ENCODE assay signal across 2 cellular contexts in the genomic region with DNA sequence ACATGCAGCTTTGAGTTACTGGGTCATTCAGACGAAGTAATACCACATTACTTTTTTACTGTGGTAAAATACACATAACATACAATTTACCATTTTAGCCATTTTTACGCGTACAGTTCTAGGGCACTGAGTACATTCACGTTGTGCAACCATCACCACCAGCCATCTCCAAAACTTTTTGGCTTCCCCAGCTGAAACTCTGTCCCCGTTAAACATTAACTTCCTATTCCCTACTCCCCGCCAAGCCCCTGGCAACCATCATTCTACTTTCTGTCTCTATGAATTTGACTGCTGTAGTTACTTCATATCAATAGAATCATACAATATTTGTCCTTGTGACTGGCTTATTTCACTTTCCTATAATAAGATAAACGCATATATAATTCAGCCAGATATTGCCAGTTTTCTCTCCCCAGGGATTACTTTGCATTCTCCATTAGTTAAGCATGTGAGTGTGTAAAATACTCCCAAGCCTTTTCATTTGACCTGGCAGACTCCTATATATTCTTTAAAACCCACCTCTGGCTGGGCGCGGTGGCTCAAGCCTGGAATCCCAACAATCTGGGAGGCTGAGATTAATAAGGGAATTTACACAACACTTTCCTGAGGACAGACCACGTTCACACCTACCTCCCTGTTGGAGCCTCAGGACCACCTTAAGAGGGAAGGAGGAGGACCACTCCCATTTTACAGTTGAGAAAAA.
TF ChIP-seq lines count a peak whose summit lies in the region.

No MANE protein-coding gene starts in this region.

TF ChIP-seq in HCT116, 20 proteins besides CTCF, POLR2A, EP300 and RAD21:
- TF ChIP-seq EZH2phosphoT487 (IDR thresholded peaks at IDR 0.05; ENCODE audit: borderline replicate concordance), result no peak
- TF ChIP-seq ZFX (IDR thresholded peaks at IDR 0.05), result no peak
- TF ChIP-seq SRF (IDR thresholded peaks at IDR 0.05; ENCODE audit: low read depth), result no peak
- TF ChIP-seq, protein P1, sequence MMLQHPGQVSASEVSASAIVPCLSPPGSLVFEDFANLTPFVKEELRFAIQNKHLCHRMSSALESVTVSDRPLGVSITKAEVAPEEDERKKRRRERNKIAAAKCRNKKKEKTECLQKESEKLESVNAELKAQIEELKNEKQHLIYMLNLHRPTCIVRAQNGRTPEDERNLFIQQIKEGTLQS (IDR thresholded peaks at IDR 0.05), result no peak
- TF ChIP-seq, protein P2, sequence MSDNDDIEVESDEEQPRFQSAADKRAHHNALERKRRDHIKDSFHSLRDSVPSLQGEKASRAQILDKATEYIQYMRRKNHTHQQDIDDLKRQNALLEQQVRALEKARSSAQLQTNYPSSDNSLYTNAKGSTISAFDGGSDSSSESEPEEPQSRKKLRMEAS (IDR thresholded peaks at IDR 0.05), result no peak
- TF ChIP-seq POLR2AphosphoS5 (IDR thresholded peaks at IDR 0.05; ENCODE audit: low read depth, low read length), result no peak

TF ChIP-seq in HepG2, 621 proteins besides CTCF, POLR2A, EP300 and RAD21:
- TF ChIP-seq KLF11 (CRISPR knock-in tag; IDR thresholded peaks at IDR 0.05) (no peak), SATB2 (CRISPR knock-in tag; IDR thresholded peaks at IDR 0.05) (no peak), ZNF746 (CRISPR knock-in tag; IDR thresholded peaks at IDR 0.05) (no peak), CEBPG (CRISPR knock-in tag; IDR thresholded peaks at IDR 0.05) (0 out of 2 replicates have a peak, but pooled peaks have one; percentile 14), ZNF446 (CRISPR knock-in tag; IDR thresholded peaks at IDR 0.05) (no peak), LCORL (IDR thresholded peaks at IDR 0.05) (no peak), LCORL (CRISPR knock-in tag; IDR thresholded peaks at IDR 0.05) (0 out of 2 replicates have a peak, but pooled peaks have one; percentile 26), ARHGAP35 (CRISPR knock-in tag; IDR thresholded peaks at IDR 0.05; ENCODE audit: borderline replicate concordance) (no peak), HNRNPLL (IDR thresholded peaks at IDR 0.05; ENCODE audit: low read depth, low read length, poor library complexity, severe bottlenecking) (no peak)
- TF ChIP-seq, protein P3, sequence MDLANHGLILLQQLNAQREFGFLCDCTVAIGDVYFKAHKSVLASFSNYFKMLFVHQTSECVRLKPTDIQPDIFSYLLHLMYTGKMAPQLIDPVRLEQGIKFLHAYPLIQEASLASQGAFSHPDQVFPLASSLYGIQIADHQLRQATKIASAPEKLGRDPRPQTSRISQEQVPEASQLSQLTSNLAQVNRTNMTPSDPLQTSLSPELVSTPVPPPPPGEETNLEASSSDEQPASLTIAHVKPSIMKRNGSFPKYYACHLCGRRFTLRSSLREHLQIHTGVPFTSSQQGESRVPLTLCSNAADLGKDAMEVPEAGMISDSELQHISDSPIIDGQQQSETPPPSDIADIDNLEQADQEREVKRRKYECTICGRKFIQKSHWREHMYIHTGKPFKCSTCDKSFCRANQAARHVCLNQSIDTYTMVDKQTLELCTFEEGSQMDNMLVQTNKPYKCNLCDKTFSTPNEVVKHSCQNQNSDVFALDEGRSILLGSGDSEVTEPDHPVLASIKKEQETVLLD (CRISPR knock-in tag; IDR thresholded peaks at IDR 0.05; ENCODE audit: low read depth), result no peak
- TF ChIP-seq, protein P4, sequence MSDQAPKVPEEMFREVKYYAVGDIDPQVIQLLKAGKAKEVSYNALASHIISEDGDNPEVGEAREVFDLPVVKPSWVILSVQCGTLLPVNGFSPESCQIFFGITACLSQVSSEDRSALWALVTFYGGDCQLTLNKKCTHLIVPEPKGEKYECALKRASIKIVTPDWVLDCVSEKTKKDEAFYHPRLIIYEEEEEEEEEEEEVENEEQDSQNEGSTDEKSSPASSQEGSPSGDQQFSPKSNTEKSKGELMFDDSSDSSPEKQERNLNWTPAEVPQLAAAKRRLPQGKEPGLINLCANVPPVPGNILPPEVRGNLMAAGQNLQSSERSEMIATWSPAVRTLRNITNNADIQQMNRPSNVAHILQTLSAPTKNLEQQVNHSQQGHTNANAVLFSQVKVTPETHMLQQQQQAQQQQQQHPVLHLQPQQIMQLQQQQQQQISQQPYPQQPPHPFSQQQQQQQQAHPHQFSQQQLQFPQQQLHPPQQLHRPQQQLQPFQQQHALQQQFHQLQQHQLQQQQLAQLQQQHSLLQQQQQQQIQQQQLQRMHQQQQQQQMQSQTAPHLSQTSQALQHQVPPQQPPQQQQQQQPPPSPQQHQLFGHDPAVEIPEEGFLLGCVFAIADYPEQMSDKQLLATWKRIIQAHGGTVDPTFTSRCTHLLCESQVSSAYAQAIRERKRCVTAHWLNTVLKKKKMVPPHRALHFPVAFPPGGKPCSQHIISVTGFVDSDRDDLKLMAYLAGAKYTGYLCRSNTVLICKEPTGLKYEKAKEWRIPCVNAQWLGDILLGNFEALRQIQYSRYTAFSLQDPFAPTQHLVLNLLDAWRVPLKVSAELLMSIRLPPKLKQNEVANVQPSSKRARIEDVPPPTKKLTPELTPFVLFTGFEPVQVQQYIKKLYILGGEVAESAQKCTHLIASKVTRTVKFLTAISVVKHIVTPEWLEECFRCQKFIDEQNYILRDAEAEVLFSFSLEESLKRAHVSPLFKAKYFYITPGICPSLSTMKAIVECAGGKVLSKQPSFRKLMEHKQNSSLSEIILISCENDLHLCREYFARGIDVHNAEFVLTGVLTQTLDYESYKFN (CRISPR knock-in tag; conservative IDR thresholded peaks at IDR 0.05), result no peak
- TF ChIP-seq, protein P5, sequence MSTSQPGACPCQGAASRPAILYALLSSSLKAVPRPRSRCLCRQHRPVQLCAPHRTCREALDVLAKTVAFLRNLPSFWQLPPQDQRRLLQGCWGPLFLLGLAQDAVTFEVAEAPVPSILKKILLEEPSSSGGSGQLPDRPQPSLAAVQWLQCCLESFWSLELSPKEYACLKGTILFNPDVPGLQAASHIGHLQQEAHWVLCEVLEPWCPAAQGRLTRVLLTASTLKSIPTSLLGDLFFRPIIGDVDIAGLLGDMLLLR (CRISPR knock-in tag; IDR thresholded peaks at IDR 0.05), result no peak
- TF ChIP-seq, protein P6, sequence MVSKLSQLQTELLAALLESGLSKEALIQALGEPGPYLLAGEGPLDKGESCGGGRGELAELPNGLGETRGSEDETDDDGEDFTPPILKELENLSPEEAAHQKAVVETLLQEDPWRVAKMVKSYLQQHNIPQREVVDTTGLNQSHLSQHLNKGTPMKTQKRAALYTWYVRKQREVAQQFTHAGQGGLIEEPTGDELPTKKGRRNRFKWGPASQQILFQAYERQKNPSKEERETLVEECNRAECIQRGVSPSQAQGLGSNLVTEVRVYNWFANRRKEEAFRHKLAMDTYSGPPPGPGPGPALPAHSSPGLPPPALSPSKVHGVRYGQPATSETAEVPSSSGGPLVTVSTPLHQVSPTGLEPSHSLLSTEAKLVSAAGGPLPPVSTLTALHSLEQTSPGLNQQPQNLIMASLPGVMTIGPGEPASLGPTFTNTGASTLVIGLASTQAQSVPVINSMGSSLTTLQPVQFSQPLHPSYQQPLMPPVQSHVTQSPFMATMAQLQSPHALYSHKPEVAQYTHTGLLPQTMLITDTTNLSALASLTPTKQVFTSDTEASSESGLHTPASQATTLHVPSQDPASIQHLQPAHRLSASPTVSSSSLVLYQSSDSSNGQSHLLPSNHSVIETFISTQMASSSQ (IDR thresholded peaks at IDR 0.05; ENCODE audit: low read depth), result 0 out of 2 replicates have a peak, but pooled peaks have one; percentile 19
- TF ChIP-seq, protein P6 (CRISPR knock-in tag; IDR thresholded peaks at IDR 0.05; ENCODE audit: borderline replicate concordance), result 0 out of 2 replicates have a peak, but pooled peaks have one; percentile 34
- TF ChIP-seq, protein P7, sequence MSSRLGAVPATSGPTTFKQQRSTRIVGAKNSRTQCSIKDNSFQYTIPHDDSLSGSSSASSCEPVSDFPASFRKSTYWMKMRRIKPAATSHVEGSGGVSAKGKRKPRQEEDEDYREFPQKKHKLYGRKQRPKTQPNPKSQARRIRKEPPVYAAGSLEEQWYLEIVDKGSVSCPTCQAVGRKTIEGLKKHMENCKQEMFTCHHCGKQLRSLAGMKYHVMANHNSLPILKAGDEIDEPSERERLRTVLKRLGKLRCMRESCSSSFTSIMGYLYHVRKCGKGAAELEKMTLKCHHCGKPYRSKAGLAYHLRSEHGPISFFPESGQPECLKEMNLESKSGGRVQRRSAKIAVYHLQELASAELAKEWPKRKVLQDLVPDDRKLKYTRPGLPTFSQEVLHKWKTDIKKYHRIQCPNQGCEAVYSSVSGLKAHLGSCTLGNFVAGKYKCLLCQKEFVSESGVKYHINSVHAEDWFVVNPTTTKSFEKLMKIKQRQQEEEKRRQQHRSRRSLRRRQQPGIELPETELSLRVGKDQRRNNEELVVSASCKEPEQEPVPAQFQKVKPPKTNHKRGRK (CRISPR knock-in tag; IDR thresholded peaks at IDR 0.05), result no peak
